Comparison of ENCODE assay signal across 8 cellular contexts in the genomic region with DNA sequence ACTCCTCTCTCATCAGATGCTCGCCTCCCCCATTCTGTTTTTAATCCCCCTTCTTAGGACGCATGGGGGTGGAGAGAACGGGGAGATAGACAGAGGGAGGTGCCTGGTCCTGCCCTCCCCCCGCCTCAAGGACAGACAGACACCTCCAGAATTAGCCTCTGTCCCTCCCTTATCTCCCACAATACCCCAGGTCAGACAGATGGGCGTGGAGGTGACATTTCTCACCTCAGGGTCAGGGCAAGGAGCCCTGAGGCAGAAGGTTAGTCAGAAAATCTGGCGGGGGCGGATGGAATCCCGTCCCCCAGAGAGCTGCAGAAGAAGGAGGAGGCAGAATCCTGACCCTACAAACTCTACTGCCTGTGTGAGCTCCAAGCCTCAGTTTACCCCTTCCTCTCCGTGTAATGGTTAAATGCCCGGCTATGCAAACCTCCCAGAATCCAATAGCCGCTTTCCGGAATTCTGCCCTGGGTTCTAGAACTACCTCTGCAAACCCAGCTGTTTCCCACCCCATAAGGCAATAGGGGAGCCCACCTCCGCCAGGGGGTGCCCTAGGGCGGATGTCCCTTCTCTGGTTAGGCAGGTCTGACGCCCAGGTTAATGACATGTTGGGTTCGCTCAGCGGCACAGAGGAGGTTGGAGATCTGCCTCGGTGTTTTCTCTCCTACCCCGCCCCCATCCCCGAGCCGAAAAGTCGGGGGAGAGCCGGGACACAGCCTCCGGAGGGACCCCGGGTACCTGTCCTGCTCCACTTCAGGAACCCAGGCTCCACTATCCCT. TPM values are rescaled to one million over a fixed set of nuclear protein-coding genes. Genes with fewer than 3 reads are reported as not detected.
DNase-seq lines count a peak whose midpoint lies in the region; ATAC-seq and TF ChIP-seq lines count a peak whose summit lies in the region.

No MANE protein-coding gene starts in this region.

- TF ChIP-seq POLR2A in lower leg skin (IDR thresholded peaks at IDR 0.05) = no peak

- peak overlapping the region; percentile 99 for H3K27ac ChIP-seq in VCaP

- DNase-seq in Calu3 (peak; percentile 97), HuH-7.5 (ENCODE audit: low spot score) (peak; percentile 90), lower leg skin (ENCODE audit: low spot score in 2 of 2) (peak in 1 of 2 donors; percentile 60), DMS114 treated with DMSO at 0.1 percent for 48 hours (lab: John Stamatoyannopoulos, UW; ENCODE audit: unreplicated experiment) (no peak)
- peak; percentile 48 for DNase-seq in central memory CD4-positive, alpha-beta T cell
- DNase-seq in stimulated activated naive CD4-positive, alpha-beta T cell treated with Interleukin-2 at 50 U/mL for 16 hours (lab: John Stamatoyannopoulos, UW) = peak; percentile 40

- no peaks in the 10 kb centered on the region for H3K27me3 Mint-ChIP-seq in Calu3 (ENCODE audit: unreplicated experiment)

- CTCF ChIA-PET in Calu3 (lab: Charles Lee) = interaction anchor here (0.6 to 3.7 kb wide), 10 partner anchors 10 to 226 kb away, joined by 3 to 55 read pairs (median 7); a partner anchor contains a TSS

- peak overlapping the region; percentile 89 for H3K27ac Mint-ChIP-seq in Calu3 (ENCODE audit: unreplicated experiment)

- no peak for ATAC-seq in GM21367 (IDR thresholded peaks at IDR 0.05; ENCODE audit: unreplicated experiment)

- no TSS peak for BruUV-seq in Calu3 (replicated peaks; lab: Mats Ljungman, UMichigan)

- TF ChIP-seq CTCF in Calu3 (IDR thresholded peaks at IDR 0.05; ENCODE audit: unreplicated experiment) (peak; percentile 90), VCaP (conservative IDR thresholded peaks at IDR 0.05) (peak; percentile 76), lower leg skin (IDR thresholded peaks at IDR 0.05) (no peak)

- H3K4me3 Mint-ChIP-seq in Calu3 (ENCODE audit: low read depth, unreplicated experiment) = peak overlapping the region; percentile 92

- H3K36me3 Mint-ChIP-seq in Calu3 (ENCODE audit: insufficient read depth, unreplicated experiment) = peaks cover 78% of the 10 kb centered on the region

- intact Hi-C loops in Calu3 (cut with micrococcal nuclease; ENCODE audit: unreplicated experiment) (loop anchor here (1.0 to 2.0 kb wide), 2 partner anchors 21 to 74 kb away; no protein-coding TSS in a partner anchor), lower leg skin (cut with DNase I; ENCODE audit: low total_unique reads) (no loop called here)

- 16 to 24% methylated on average over 23 to 25 of the region's 25 CpGs for WGBS in lower leg skin, 2 donors

- H3K9me3 Mint-ChIP-seq in Calu3 (ENCODE audit: low read depth, unreplicated experiment) = no peaks in the 10 kb centered on the region

- peaks cover 26% of the 10 kb centered on the region for H3K4me1 Mint-ChIP-seq in Calu3 (ENCODE audit: low read depth, unreplicated experiment)

- peak overlapping the region; percentile 61 for H3K4me3 ChIP-seq in lower leg skin (ENCODE audit: low read depth, poor library complexity, severe bottlenecking)

RNA-seq across cellular contexts. Expression of a gene that starts 0.9 kb away (rescaled TPM):
- total RNA-seq in Calu3 (2022) (98.4 and 135 TPM in 2 replicates), lower leg skin (100 to 1,000 TPM; 257 to 851 (median 501) TPM)

RNA-seq across cellular contexts. Expression of a gene that starts 2.5 kb away (rescaled TPM):
- total RNA-seq in Calu3 (2022) (22.5 and 25.8 TPM in 2 replicates), lower leg skin (1 to 10 TPM; 4.0 to 8.1 (median 5.6) TPM)

RNA-seq across cellular contexts. Expression of a gene that starts 19.7 kb away (rescaled TPM):
- 55.7 and 58.9 TPM in 2 replicates for total RNA-seq in Calu3 (2022)
- 100 to 1,000 TPM in 1 of 4 donors, 10 to 100 TPM in 3; 57.7 to 111 (median 76.5) TPM for total RNA-seq in lower leg skin

RNA-seq across cellular contexts. Expression of a gene that starts 33.6 kb away (rescaled TPM):
- total RNA-seq in Calu3 (2022) = 56.4 and 57.7 TPM in 2 replicates
- 10 to 100 TPM in 1 of 4 donors, 1 to 10 TPM in 3; 8.5 to 22.4 (median 9.8) TPM for total RNA-seq in lower leg skin

Comparison
In these comparisons a context has a peak if more than half of its experiments do, and no peak if none do; other contexts are left out.
1. CTCF ChIP-seq: peak in Calu3 (single experiment) and VCaP (single experiment); none in lower leg skin (0 of 3).